In the genomic region with DNA sequence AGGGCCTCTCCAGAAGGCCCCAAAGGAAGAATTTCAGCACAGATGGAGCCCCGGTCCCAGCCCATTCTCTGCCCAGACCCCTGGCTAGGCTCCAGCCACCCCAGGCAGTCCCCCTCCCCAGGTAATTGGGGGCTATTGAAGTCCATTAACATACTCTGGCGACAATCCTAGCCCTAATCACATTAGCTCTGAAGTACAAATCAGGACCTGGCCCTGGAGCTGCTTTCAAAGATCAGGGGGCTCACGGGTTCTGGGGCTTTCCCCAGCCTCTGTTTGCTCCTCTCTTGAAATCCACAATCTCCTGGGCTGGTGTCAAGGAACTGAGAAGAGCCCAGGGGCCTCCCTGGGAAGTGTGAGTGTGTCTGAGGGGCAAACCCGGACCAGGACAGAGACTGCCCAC, we compare ENCODE assay signal across 2 cellular contexts.
TF ChIP-seq lines count a peak whose summit lies in the region.

No MANE protein-coding gene starts in this region.

TF ChIP-seq in GM23338, 12 proteins besides CTCF, POLR2A, EP300 and RAD21:
- TF ChIP-seq ETS1 (IDR thresholded peaks at IDR 0.05), result no peak

TF ChIP-seq in H1, 55 proteins besides CTCF, POLR2A, EP300 and RAD21:
- TF ChIP-seq BCL11A (IDR thresholded peaks at IDR 0.05; ENCODE audit: low read depth in 2 of 2, low read length in 2 of 2), result no peak
- no peak for TF ChIP-seq CBX8 (IDR thresholded peaks at IDR 0.05; ENCODE audit: borderline replicate concordance, low read depth, low read length)
- TF ChIP-seq TCF12 (IDR thresholded peaks at IDR 0.05; ENCODE audit: low read depth, low read length), result no peak
- no peak for TF ChIP-seq KDM1A (IDR thresholded peaks at IDR 0.05; ENCODE audit: borderline replicate concordance, low read length)
- TF ChIP-seq SP4 (IDR thresholded peaks at IDR 0.05; ENCODE audit: low read length), result no peak
- TF ChIP-seq CHD1 (IDR thresholded peaks at IDR 0.05; ENCODE audit: low read depth, low read length), result no peak
- no peak for TF ChIP-seq SP1 (IDR thresholded peaks at IDR 0.05; ENCODE audit: low read depth, low read length)
- no peak for TF ChIP-seq E2F6 (IDR thresholded peaks at IDR 0.05)
- no peak for TF ChIP-seq SIN3A (conservative IDR thresholded peaks at IDR 0.05 in 1 of 2, IDR thresholded peaks at IDR 0.05 in 1 of 2; ENCODE audit: low read depth in 1 of 2, low read length in 2 of 2)
- no peak for TF ChIP-seq USF2 (IDR thresholded peaks at IDR 0.05; ENCODE audit: low read length)
- TF ChIP-seq BRCA1 (IDR thresholded peaks at IDR 0.05; ENCODE audit: low read depth, low read length), result no peak
- no peak for TF ChIP-seq BACH1 (IDR thresholded peaks at IDR 0.05; ENCODE audit: low read length)
